16 cellular contexts compared by ENCODE assay signal in the genomic region with DNA sequence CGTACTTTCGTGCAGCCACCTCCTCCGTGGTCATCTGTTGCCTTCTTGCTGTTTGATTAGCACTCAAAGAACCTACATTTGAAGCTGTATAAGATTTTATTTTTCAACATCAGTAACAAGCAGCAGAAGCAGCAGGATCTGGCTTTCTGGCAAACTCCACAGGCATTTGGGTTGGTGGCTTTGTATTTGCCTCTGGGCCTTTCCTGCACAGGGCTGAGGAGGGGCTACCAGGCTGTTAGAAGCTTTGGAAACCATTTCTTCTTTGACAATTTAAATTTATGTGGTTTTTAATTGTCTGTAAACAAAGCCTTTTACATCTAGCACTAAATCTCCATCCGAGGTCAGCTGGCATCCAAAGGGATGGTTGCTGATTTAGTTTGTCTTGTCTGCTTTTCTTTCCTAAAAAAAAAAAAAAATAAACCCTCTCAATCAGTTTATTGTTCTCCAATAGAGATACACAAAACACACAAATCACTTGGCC.
DNase-seq lines count a peak whose midpoint lies in the region; ATAC-seq and TF ChIP-seq lines count a peak whose summit lies in the region.
"Had no signal": no experiment of that assay in that cellular context is flagged by ENCODE, and none has a peak within 500 bp of the region (broad histone marks: within the 10 kb centered on the region; RNA-seq: fewer than 3 reads in every experiment).

No MANE protein-coding gene starts in this region.

- no peak overlapping the region for H3K27ac Mint-ChIP-seq in neural progenitor cell
- no peak overlapping the region for H3K27ac Mint-ChIP-seq in activated T-cell treated with anti-CD3 and anti-CD28 coated beads, Interleukin-2, amount 50 U/mL, for 72 hours

- H4K20me1 ChIP-seq in neural progenitor cell (ENCODE audit: low read depth), result no peaks in the 10 kb centered on the region
- H4K20me1 ChIP-seq: BLaER1 treated with 17β-estradiol and CSF1 and Interleukin-3, amounts not matched to agents 10 nM and 100 nM had no signal

- H3K27me3 ChIP-seq in SJCRH30, result no peaks in the 10 kb centered on the region
- no peaks in the 10 kb centered on the region for H3K27me3 ChIP-seq in neural progenitor cell
- H3K27me3 ChIP-seq in right cardiac atrium (ENCODE audit: control insufficient read depth, insufficient read depth), result no peaks in the 10 kb centered on the region
- H3K27me3 ChIP-seq: BLaER1 treated with 17β-estradiol and CSF1 and Interleukin-3, amounts not matched to agents 10 nM and 100 nM had no signal

- H3K36me3 ChIP-seq in SJCRH30 (no peaks in the 10 kb centered on the region), neural progenitor cell (no peaks in the 10 kb centered on the region)
- H3K36me3 ChIP-seq: BLaER1 treated with 17β-estradiol and CSF1 and Interleukin-3, amounts not matched to agents 10 nM and 100 nM had no signal

- no peaks in the 10 kb centered on the region for H3K9me3 Mint-ChIP-seq in neural progenitor cell
- H3K9me3 Mint-ChIP-seq in activated T-cell treated with anti-CD3 and anti-CD28 coated beads, Interleukin-2, amount 50 U/mL, for 72 hours, result no peaks in the 10 kb centered on the region

- no peak overlapping the region for H3K9ac ChIP-seq in neural progenitor cell
- H3K9ac ChIP-seq: BLaER1 treated with 17β-estradiol and CSF1 and Interleukin-3, amounts not matched to agents 10 nM and 100 nM had no signal

- no peak overlapping the region for H3K4me2 ChIP-seq in neural progenitor cell
- H3K4me2 ChIP-seq: BLaER1 treated with 17β-estradiol and CSF1 and Interleukin-3, amounts not matched to agents 10 nM and 100 nM had no signal

- no peaks in the 10 kb centered on the region for H3K36me3 Mint-ChIP-seq in neural progenitor cell
- no peaks in the 10 kb centered on the region for H3K36me3 Mint-ChIP-seq in activated T-cell treated with anti-CD3 and anti-CD28 coated beads, Interleukin-2, amount 50 U/mL, for 72 hours (ENCODE audit: insufficient read depth in 2 of 2)

- peak overlapping the region; percentile 40 for H3K27ac ChIP-seq in SJCRH30
- no peak overlapping the region for H3K27ac ChIP-seq in neural progenitor cell
- H3K27ac ChIP-seq in right cardiac atrium (ENCODE audit: low read length), result no peak overlapping the region
- H3K27ac ChIP-seq: BLaER1 treated with 17β-estradiol and CSF1 and Interleukin-3, amounts not matched to agents 10 nM and 100 nM had no signal

- H2AFZ ChIP-seq in neural progenitor cell (replicated peaks), result peak overlapping the region; percentile 75

- H3K79me2 ChIP-seq in neural progenitor cell (ENCODE audit: low read depth), result no peaks in the 10 kb centered on the region

- intact Hi-C loops in right cardiac atrium (cut with DNase I), result no loop called here

- no peaks in the 10 kb centered on the region for H3F3A ChIP-seq in neural progenitor cell (ENCODE audit: low read depth)

- H3K4me3 ChIP-seq in SJCRH30, result no peak overlapping the region; the same call in 1 of the 2 replicates
- H3K4me3 ChIP-seq in neural progenitor cell, result no peak overlapping the region
- H3K4me3 ChIP-seq in right cardiac atrium (ENCODE audit: low read length), result no peak overlapping the region
- H3K4me3 ChIP-seq: BLaER1 treated with 17β-estradiol and CSF1 and Interleukin-3, amounts not matched to agents 10 nM and 100 nM had no signal

- peaks cover 13% of the 10 kb centered on the region for H3K4me1 Mint-ChIP-seq in neural progenitor cell
- no peaks in the 10 kb centered on the region for H3K4me1 Mint-ChIP-seq in activated T-cell treated with anti-CD3 and anti-CD28 coated beads, Interleukin-2, amount 50 U/mL, for 72 hours (ENCODE audit: low read depth)

- H3K4me1 ChIP-seq in SJCRH30, result peaks cover 32% of the 10 kb centered on the region
- peaks cover 23% of the 10 kb centered on the region for H3K4me1 ChIP-seq in neural progenitor cell
- H3K4me1 ChIP-seq in right cardiac atrium (ENCODE audit: control insufficient read depth, insufficient read depth, low read length), result no peaks in the 10 kb centered on the region

- no peak for TF ChIP-seq CTCF in neural progenitor cell (IDR thresholded peaks at IDR 0.05)

- no peaks in the 10 kb centered on the region for H3K9me3 ChIP-seq in SJCRH30 (replicated peaks)
- H3K9me3 ChIP-seq in neural progenitor cell (ENCODE audit: low read depth), result no peaks in the 10 kb centered on the region
- H3K9me3 ChIP-seq in right cardiac atrium (ENCODE audit: control insufficient read depth, low read length), result no peaks in the 10 kb centered on the region
- H3K9me3 ChIP-seq: BLaER1 treated with 17β-estradiol and CSF1 and Interleukin-3, amounts not matched to agents 10 nM and 100 nM had no signal

- no peak overlapping the region for H3K4me3 Mint-ChIP-seq in neural progenitor cell
- H3K4me3 Mint-ChIP-seq in activated T-cell treated with anti-CD3 and anti-CD28 coated beads, Interleukin-2, amount 50 U/mL, for 72 hours, result no peak overlapping the region

- DNase-seq in NCI-H446 treated with DMSO at 0.1 percent for 48 hours (lab: John Stamatoyannopoulos, UW) (peak; percentile 4), NCI-H446 (lab: John Stamatoyannopoulos, UW) (no peak), NCI-H146 treated with DMSO at 0.1 percent for 48 hours (lab: John Stamatoyannopoulos, UW; ENCODE audit: unreplicated experiment) (peak; percentile 42), SJCRH30 (peak; percentile 22 to 41), neural progenitor cell (ENCODE audit: low spot score) (no peak), right cardiac atrium (no peak), SK-N-DZ (ENCODE audit: low spot score) (no peak)
- DNase-seq in activated T-cell treated with anti-CD3 and anti-CD28 coated beads, Interleukin-2, amount 50 U/mL, for 72 hours, result no peak
- DNase-seq: 8988T, HCEC 1CT, IMR-90, NCI-H1436 treated with DMSO at 0.1 percent for 48 hours, NCI-H2171 treated with DMSO at 0.1 percent for 48 hours, NCI-H510A treated with DMSO at 0.1 percent for 48 hours had no signal

- ATAC-seq in activated T-cell treated with anti-CD3 and anti-CD28 coated beads, Interleukin-2, amount 50 U/mL, for 72 hours (replicated peaks in 1 of 2), result no peak
- no peak for ATAC-seq in right cardiac atrium
- ATAC-seq: Right ventricle myocardium inferior had no signal

- H3K27me3 Mint-ChIP-seq in neural progenitor cell (ENCODE audit: insufficient read depth, low read depth), result no peaks in the 10 kb centered on the region
- H3K27me3 Mint-ChIP-seq in activated T-cell treated with anti-CD3 and anti-CD28 coated beads, Interleukin-2, amount 50 U/mL, for 72 hours (ENCODE audit: low read depth), result peaks cover 6% of the 10 kb centered on the region

- WGBS in right cardiac atrium, result 88% methylated on average over 4 of the region's 4 CpGs

Comparison
In these comparisons a context has a peak if more than half of its experiments do, and no peak if none do; other contexts are left out.
1. DNase-seq: peak in NCI-H446 treated with DMSO at 0.1 percent for 48 hours (single experiment), NCI-H146 treated with DMSO at 0.1 percent for 48 hours (single experiment) and SJCRH30 (2 of 2); none in NCI-H446 (0 of 2), neural progenitor cell (single experiment), activated T-cell treated with anti-CD3 and anti-CD28 coated beads, Interleukin-2, amount 50 U/mL, for 72 hours (0 of 2), right cardiac atrium (0 of 3) and SK-N-DZ (single experiment).